ENCODE assay signal across 13 cellular contexts in genomic region chr17:42548993-42549755, GRCh38. TPM values are rescaled to one million over a fixed set of nuclear protein-coding genes. Genes with fewer than 3 reads are reported as not detected.
A peak's percentile ranks its signal among the peaks of the same experiment; 100 is the strongest.
DNase-seq lines count a peak whose midpoint lies in the region; ATAC-seq, FAIRE-seq and TF ChIP-seq lines count a peak whose summit lies in the region.
"Had no signal": no experiment of that assay in that cellular context is flagged by ENCODE, and none has a peak within 500 bp of the region (broad histone marks: within the 10 kb centered on the region; RNA-seq: fewer than 3 reads in every experiment).

No MANE protein-coding gene starts in this region.

- no peak overlapping the region for H4K91ac ChIP-seq in IMR-90 (ENCODE audit: insufficient read depth, low read depth, low read length)

- H3K4me1 Mint-ChIP-seq in nephron progenitor cell = peaks cover 36% of the 10 kb centered on the region

- peaks cover 5% of the 10 kb centered on the region for H3K36me3 Mint-ChIP-seq in nephron progenitor cell (ENCODE audit: low read depth)

- peaks cover 4% of the 10 kb centered on the region; the same call in 1 of the 2 replicates for H3K9me1 ChIP-seq in IMR-90 (ENCODE audit: insufficient read depth, low read length)
- H3K9me1 ChIP-seq in K562 (ENCODE audit: control insufficient read depth, insufficient read depth, low read length) = no peaks in the 10 kb centered on the region

- no peak for ATAC-seq in IMR-90 (ENCODE audit: low read depth)
- no peak for ATAC-seq in K562
- no peak for ATAC-seq in HG02852 (IDR thresholded peaks at IDR 0.05; ENCODE audit: unreplicated experiment)

- no peak overlapping the region for H3K14ac ChIP-seq in IMR-90 (replicated peaks; ENCODE audit: low read depth, low read length)

- FAIRE-seq in K562 (lab: Jason Lieb, UNC) = peak; percentile 19

- H3K23ac ChIP-seq in IMR-90 (ENCODE audit: low read depth, low read length) = peak overlapping the region; percentile 85; the same call in 1 of the 2 replicates

- WGBS in IMR-90 (ENCODE audit: extremely low coverage in 2 of 2, insufficient read length in 1 of 2), 2 experiments = 100% methylated on average over 1 of the region's 14 CpGs; no CpG with 5 or more reads in 1 of the 2 experiments
- WGBS in K562 (ENCODE audit: insufficient coverage, low coverage, missing lambda C conversion rate) = 74% methylated on average over 14 of the region's 14 CpGs
- 79 to 80% methylated on average over 14 of the region's 14 CpGs for WGBS in thyroid gland, 2 donors

- no peaks in the 10 kb centered on the region for H3K27me3 Mint-ChIP-seq in nephron progenitor cell (ENCODE audit: low read depth, poor library complexity)

- H3K56ac ChIP-seq in IMR-90 (ENCODE audit: extremely low read depth, insufficient read depth, low read length) = no peak overlapping the region

- no peak overlapping the region for H3K4me3 ChIP-seq in IMR-90 (ENCODE audit: insufficient read depth, low read depth, low read length)
- H3K4me3 ChIP-seq in K562 = no peak overlapping the region
- H3K4me3 ChIP-seq in thyroid gland (replicated peaks in 1 of 3) = no peak overlapping the region

- in situ Hi-C loops in IMR-90 (cut with MboI; ENCODE audit: low sequenced_read_pairs) (no loop called here), K562 (cut with MboI) (no loop called here)

- CTCF ChIA-PET in IMR-90 (lab: Yijun Ruan, JAX) = no interaction called here
- CTCF ChIA-PET in K562 (lab: Yijun Ruan, JAX; ENCODE audit: low intra/inter-chr PET ratio) = no interaction called here

- no peak overlapping the region for H3K4ac ChIP-seq in IMR-90 (ENCODE audit: low read depth, low read length)

- no peak overlapping the region for H2BK15ac ChIP-seq in IMR-90 (ENCODE audit: low read depth, low read length)

- H3K4me3 Mint-ChIP-seq in nephron progenitor cell = peak overlapping the region; percentile 77

- dilution Hi-C loops in IMR-90 (cut with HindIII; ENCODE audit: low sequenced_read_pairs, unreplicated experiment) = no loop called here

- H3K27me3 ChIP-seq in IMR-90 (ENCODE audit: control insufficient read depth, insufficient read depth, low read length) (no peaks in the 10 kb centered on the region), K562 (ENCODE audit: control insufficient read depth in 2 of 2, insufficient read depth in 2 of 2, low read length in 2 of 2) (no peaks in the 10 kb centered on the region), thyroid gland (no peaks in the 10 kb centered on the region)

- H3K79me2 ChIP-seq in K562 (ENCODE audit: control insufficient read depth, insufficient read depth, low read length) = peaks cover 14% of the 10 kb centered on the region

- no peak overlapping the region for H3K18ac ChIP-seq in IMR-90 (ENCODE audit: low read depth, low read length)

- H3K9me3 Mint-ChIP-seq in nephron progenitor cell = no peaks in the 10 kb centered on the region

- H3K9ac ChIP-seq in ES-I3 (ENCODE audit: low read depth, low read length) (peak overlapping the region; percentile 48), IMR-90 (ENCODE audit: low read depth, low read length) (no peak overlapping the region), K562 (ENCODE audit: insufficient read depth in 1 of 2, low read depth in 2 of 2, low read length in 2 of 2) (no peak overlapping the region)

- TF ChIP-seq CTCF in IMR-90 (conservative IDR thresholded peaks at IDR 0.05; ENCODE audit: low read depth, low read length) (no peak), K562 (IDR thresholded peaks at IDR 0.05 in 2 of 3, conservative IDR thresholded peaks at IDR 0.05 in 1 of 3; ENCODE audit: insufficient read depth in 2 of 3, low read depth in 1 of 3, low read length in 3 of 3) (no peak), nephron progenitor cell (IDR thresholded peaks at IDR 0.05) (no peak), thyroid gland (IDR thresholded peaks at IDR 0.05) (no peak)

- H4K8ac ChIP-seq in IMR-90 (ENCODE audit: low read depth in 2 of 2, low read length in 2 of 2) = no peak overlapping the region

- no peak overlapping the region for H3K4me2 ChIP-seq in IMR-90 (ENCODE audit: low read depth, low read length)
- no peak overlapping the region for H3K4me2 ChIP-seq in K562 (ENCODE audit: insufficient read depth, low read length)

- H3K79me1 ChIP-seq in IMR-90 (ENCODE audit: low read depth in 1 of 2, low read length in 2 of 2) = peaks cover 6 to 46% of the 10 kb centered on the region in 2 experiments

- H4K20me1 ChIP-seq in IMR-90 (ENCODE audit: insufficient read depth, low read length) (no peaks in the 10 kb centered on the region; the same call in 1 of the 2 replicates), K562 (replicated peaks; ENCODE audit: control insufficient read depth, insufficient read depth, low read length) (no peaks in the 10 kb centered on the region)

- no peak overlapping the region for H2BK120ac ChIP-seq in IMR-90 (ENCODE audit: low read depth, low read length)

- H3K4me1 ChIP-seq in ES-I3 (ENCODE audit: insufficient read depth, low read length) = peaks cover 5% of the 10 kb centered on the region; the same call in 1 of the 2 replicates
- H3K4me1 ChIP-seq in IMR-90 (ENCODE audit: control insufficient read depth, insufficient read depth, low read length) = peaks cover 6% of the 10 kb centered on the region
- H3K4me1 ChIP-seq in K562 (replicated peaks in 1 of 2; ENCODE audit: control insufficient read depth in 2 of 2, insufficient read depth in 2 of 2, low read length in 2 of 2) = peaks cover 13 to 39% of the 10 kb centered on the region in 2 experiments; a peak in 4 of 5 replicates
- H3K4me1 ChIP-seq in thyroid gland = peaks cover 16 to 18% of the 10 kb centered on the region in 2 donors

- TF ChIP-seq EP300 in K562 (IDR thresholded peaks at IDR 0.05; ENCODE audit: low read length) = no peak

- peak overlapping the region; percentile 48 for H3K27ac Mint-ChIP-seq in nephron progenitor cell

- H3K27ac ChIP-seq in IMR-90 (ENCODE audit: insufficient read depth, low read length) (no peak overlapping the region), K562 (ENCODE audit: extremely low read depth, low read depth, low read length) (no peak overlapping the region; the same call in 2 of the 3 replicates), thyroid gland (no peak overlapping the region)

- POLR2A ChIA-PET in IMR-90 (lab: Charles Lee; ENCODE audit: unreplicated experiment) = no interaction called here
- POLR2A ChIA-PET in K562 (lab: Yijun Ruan, JAX) = interaction anchor here (0.5 kb wide), 1 partner anchor 77 kb away, joined by 3 read pairs; no protein-coding TSS in a partner anchor

- H2AK9ac ChIP-seq in IMR-90 (replicated peaks; ENCODE audit: low read depth, low read length, poor library complexity) = no peak overlapping the region

- BruUV-seq in IMR-90 (replicated peaks; lab: Mats Ljungman, UMichigan) (no TSS peak), K562 (replicated peaks; lab: Mats Ljungman, UMichigan) (no TSS peak)

- H2AFZ ChIP-seq in IMR-90 (replicated peaks; ENCODE audit: low read length, poor library complexity) (no peak overlapping the region), K562 (ENCODE audit: low read depth, low read length) (no peak overlapping the region)

- intact Hi-C loops in IMR-90 (cut with micrococcal nuclease) (no loop called here), K562 (cut with micrococcal nuclease) (no loop called here), thyroid gland (cut with DNase I) (no loop called here)

- no peak for TF ChIP-seq POLR2A in IMR-90 (IDR thresholded peaks at IDR 0.05; ENCODE audit: low read depth, low read length)
- 0 out of 2 replicates have a peak, but pooled peaks have one; percentile 37 for TF ChIP-seq POLR2A in K562 (conservative IDR thresholded peaks at IDR 0.05)
- no peak for TF ChIP-seq POLR2A in thyroid gland (IDR thresholded peaks at IDR 0.05)

- no peaks in the 10 kb centered on the region for H3K36me3 ChIP-seq in ES-I3 (ENCODE audit: insufficient read depth, low read length)
- H3K36me3 ChIP-seq in IMR-90 (ENCODE audit: control insufficient read depth, insufficient read depth, low read length) = peaks cover 12% of the 10 kb centered on the region; the same call in 1 of the 2 replicates
- peaks cover 5% of the 10 kb centered on the region; the same call in 1 of the 3 replicates for H3K36me3 ChIP-seq in K562 (ENCODE audit: control insufficient read depth, insufficient read depth, low read length)
- H3K36me3 ChIP-seq in thyroid gland = peaks cover 0 to 4% of the 10 kb centered on the region in 2 donors

- no peak overlapping the region for H4K5ac ChIP-seq in IMR-90 (ENCODE audit: low read depth, low read length)

- no peak for TF ChIP-seq RAD21 in IMR-90 (IDR thresholded peaks at IDR 0.05; ENCODE audit: low read length)
- TF ChIP-seq RAD21 in K562 (CRISPR knock-in tag; conservative IDR thresholded peaks at IDR 0.05 in 1 of 2, IDR thresholded peaks at IDR 0.05 in 1 of 2) = no peak

- DNase-seq in IMR-90 (no peak), K562 (ENCODE audit: extremely low read depth in 1 of 4, low spot score in 3 of 4) (no peak), nephron progenitor cell (no peak), pons (ENCODE audit: low spot score) (no peak), thyroid gland (no peak)
- DNase-seq: activated effector memory CD4-positive, alpha-beta T cell treated with anti-CD3 and anti-CD28 coated beads, Interleukin-2, amount 50 U/mL, for 16 hours; cortex of kidney; GOT3; MV-4-11; T-helper 9 cell had no signal

- no peak overlapping the region for H2BK5ac ChIP-seq in IMR-90 (ENCODE audit: low read depth, low read length, poor library complexity, severe bottlenecking)

- H3K9me3 ChIP-seq in ES-I3 (ENCODE audit: control insufficient read depth, insufficient read depth, low read length) (no peaks in the 10 kb centered on the region), IMR-90 (ENCODE audit: control insufficient read depth, insufficient read depth, low read length) (no peaks in the 10 kb centered on the region), K562 (replicated peaks; ENCODE audit: control insufficient read depth, insufficient read depth, low read depth, low read length) (no peaks in the 10 kb centered on the region), thyroid gland (no peaks in the 10 kb centered on the region)
- H3K9me3 ChIP-seq: spleen had no signal

- no peak overlapping the region for H2BK20ac ChIP-seq in IMR-90 (ENCODE audit: low read depth, low read length)

- H2AK5ac ChIP-seq in IMR-90 (ENCODE audit: low read depth, low read length) = peak overlapping the region; percentile 46; the same call in 1 of the 2 replicates

RNA-seq across cellular contexts. Expression of gene HSD17B1, which starts 3.5 kb away (rescaled TPM):
- total RNA-seq in IMR-90 (2012; rRNA removed) (0.56 and 0.72 TPM in 2 replicates), K562 (2014; rRNA removed) (21.1 and 25.0 TPM in 2 replicates), K562 (2014; rRNA removed; fragmentation: Illumina TruSeq; extraction: Trizol) (1.1 and 1.3 TPM in 2 replicates), K562 (2015; rRNA removed; fragmentation: Illumina TruSeq; extraction: Trizol) (6.7 and 7.1 TPM in 2 replicates), K562 (2021) (12.9 and 13.9 TPM in 2 replicates), thyroid gland (1 to 10 TPM in 2 of 4 donors, under 1 TPM in 2; 0.21 to 4.1 (median 1.3) TPM)
- polyA plus RNA-seq in IMR-90 (2012; rRNA removed) (1.4 and 2.9 TPM in 2 replicates), K562 (2011; rRNA removed) (3.6 and 5.3 TPM in 2 replicates), K562 (2014; fragmentation: Illumina TruSeq; extraction: Trizol) (1.6 and 7.0 TPM in 2 replicates), K562 (2014; fragmentation: Nextera tagmentation; extraction: Ambion mirVana) (under 1 TPM; 0.55 to 0.73 TPM), K562 (2014; rRNA removed) (17.0 and 17.3 TPM in 2 replicates)
- 1.4 and 2.6 TPM in 2 replicates for polyA plus RNA-seq in IMR-90 (2012; cell fraction: cytosol; rRNA removed)
- 1.5 and 3.3 TPM in 2 replicates for polyA plus RNA-seq in IMR-90 (2012; cell fraction: nucleus; rRNA removed; ENCODE audit: low replicate concordance)
- 3.9 and 8.6 TPM in 2 replicates for total RNA-seq in K562 (2011; cell fraction: chromatin; rRNA removed; ENCODE audit: low replicate concordance)
- total RNA-seq in K562 (2011; cell fraction: nucleolus; rRNA removed) = 9.5 TPM in 2 replicates
- 5.4 and 5.5 TPM in 2 replicates for total RNA-seq in K562 (2011; cell fraction: nucleoplasm; rRNA removed)
- polyA plus RNA-seq in K562 (2011; cell fraction: cytosol; rRNA removed) = 6.4 and 18.6 TPM in 2 replicates
- polyA plus RNA-seq in K562 (2011; cell fraction: nucleus; rRNA removed) = 3.8 and 8.0 TPM in 2 replicates
- 10.9 and 13.0 TPM in 2 replicates for polyA plus RNA-seq in K562 (2012)
- polyA minus RNA-seq in K562 (2011; rRNA and poly(A)+ RNA removed) = 0.66 and 0.84 TPM in 2 replicates
- polyA minus RNA-seq in K562 (2011; cell fraction: cytosol; rRNA and poly(A)+ RNA removed) = 4.9 and 8.0 TPM in 2 replicates
- polyA minus RNA-seq in K562 (2011; cell fraction: nucleus; rRNA and poly(A)+ RNA removed) = 2.3 and 2.7 TPM in 2 replicates

RNA-seq across cellular contexts. Expression of gene COASY, which starts 12.8 kb away (rescaled TPM):
- 9.7 and 10.6 TPM in 2 replicates for total RNA-seq in IMR-90 (2012; rRNA removed)
- 44.0 and 46.6 TPM in 2 replicates for polyA plus RNA-seq in IMR-90 (2012; rRNA removed)
- 32.3 and 40.6 TPM in 2 replicates for polyA plus RNA-seq in IMR-90 (2012; cell fraction: cytosol; rRNA removed)
- polyA plus RNA-seq in IMR-90 (2012; cell fraction: nucleus; rRNA removed; ENCODE audit: low replicate concordance) = 76.9 and 130 TPM in 2 replicates
- 117 and 276 TPM in 2 replicates for total RNA-seq in K562 (2011; cell fraction: chromatin; rRNA removed; ENCODE audit: low replicate concordance)
- 148 and 164 TPM in 2 replicates for total RNA-seq in K562 (2011; cell fraction: nucleolus; rRNA removed)
- 145 and 162 TPM in 2 replicates for total RNA-seq in K562 (2011; cell fraction: nucleoplasm; rRNA removed)
- total RNA-seq in K562 (2014; rRNA removed) = 43.5 and 62.9 TPM in 2 replicates
- total RNA-seq in K562 (2014; rRNA removed; fragmentation: Illumina TruSeq; extraction: Trizol) = 33.3 and 43.2 TPM in 2 replicates
- total RNA-seq in K562 (2015; rRNA removed; fragmentation: Illumina TruSeq; extraction: Trizol) = 25.4 and 32.0 TPM in 2 replicates
- 167 and 175 TPM in 2 replicates for total RNA-seq in K562 (2021)
- polyA plus RNA-seq in K562 (2011; rRNA removed) = 38.7 and 58.6 TPM in 2 replicates
- polyA plus RNA-seq in K562 (2011; cell fraction: cytosol; rRNA removed) = 34.8 and 93.5 TPM in 2 replicates
- polyA plus RNA-seq in K562 (2011; cell fraction: nucleus; rRNA removed) = 262 and 432 TPM in 2 replicates
- polyA plus RNA-seq in K562 (2012) = 137 and 160 TPM in 2 replicates
- polyA plus RNA-seq in K562 (2014; fragmentation: Illumina TruSeq; extraction: Trizol) = 99.8 and 139 TPM in 2 replicates
- polyA plus RNA-seq in K562 (2014; fragmentation: Nextera tagmentation; extraction: Ambion mirVana) = 10 to 100 TPM; 62.3 to 80.6 TPM
- polyA plus RNA-seq in K562 (2014; rRNA removed) = 80.5 and 95.2 TPM in 2 replicates
- 19.9 and 27.4 TPM in 2 replicates for polyA minus RNA-seq in K562 (2011; rRNA and poly(A)+ RNA removed)
- polyA minus RNA-seq in K562 (2011; cell fraction: cytosol; rRNA and poly(A)+ RNA removed) = 39.1 and 51.2 TPM in 2 replicates
- polyA minus RNA-seq in K562 (2011; cell fraction: nucleus; rRNA and poly(A)+ RNA removed) = 39.4 and 40.0 TPM in 2 replicates
- total RNA-seq in thyroid gland = 10 to 100 TPM; 32.7 to 60.9 (median 48.7) TPM

RNA-seq across cellular contexts. Expression of gene NAGLU, which starts 13.1 kb away (rescaled TPM):
- total RNA-seq in IMR-90 (2012; rRNA removed) (6.5 and 7.5 TPM in 2 replicates), K562 (2014; rRNA removed) (13.9 and 14.0 TPM in 2 replicates), K562 (2014; rRNA removed; fragmentation: Illumina TruSeq; extraction: Trizol) (2.6 and 3.6 TPM in 2 replicates), K562 (2015; rRNA removed; fragmentation: Illumina TruSeq; extraction: Trizol) (9.3 and 10.7 TPM in 2 replicates), K562 (2021) (18.0 and 21.5 TPM in 2 replicates), thyroid gland (100 to 1,000 TPM in 2 of 4 donors, 10 to 100 TPM in 2; 56.7 to 140 (median 101) TPM)
- polyA plus RNA-seq in IMR-90 (2012; rRNA removed) (29.2 TPM in 2 replicates), K562 (2011; rRNA removed) (8.5 and 8.6 TPM in 2 replicates), K562 (2014; fragmentation: Illumina TruSeq; extraction: Trizol) (6.2 and 12.7 TPM in 2 replicates), K562 (2014; fragmentation: Nextera tagmentation; extraction: Ambion mirVana) (under 1 TPM; 0.04 to 0.21 TPM), K562 (2014; rRNA removed) (17.2 and 20.8 TPM in 2 replicates)
- polyA plus RNA-seq in IMR-90 (2012; cell fraction: cytosol; rRNA removed) = 17.3 and 46.5 TPM in 2 replicates
- 42.7 and 138 TPM in 2 replicates for polyA plus RNA-seq in IMR-90 (2012; cell fraction: nucleus; rRNA removed; ENCODE audit: low replicate concordance)
- 16.1 and 63.4 TPM in 2 replicates for total RNA-seq in K562 (2011; cell fraction: chromatin; rRNA removed; ENCODE audit: low replicate concordance)
- 75.0 and 82.4 TPM in 2 replicates for total RNA-seq in K562 (2011; cell fraction: nucleolus; rRNA removed)
- 39.3 and 45.6 TPM in 2 replicates for total RNA-seq in K562 (2011; cell fraction: nucleoplasm; rRNA removed)
- 7.8 and 21.4 TPM in 2 replicates for polyA plus RNA-seq in K562 (2011; cell fraction: cytosol; rRNA removed)
- 29.1 and 66.7 TPM in 2 replicates for polyA plus RNA-seq in K562 (2011; cell fraction: nucleus; rRNA removed)
- polyA plus RNA-seq in K562 (2012) = 10.6 and 14.8 TPM in 2 replicates
- 2.3 and 6.4 TPM in 2 replicates for polyA minus RNA-seq in K562 (2011; rRNA and poly(A)+ RNA removed)
- 3.2 and 8.1 TPM in 2 replicates for polyA minus RNA-seq in K562 (2011; cell fraction: cytosol; rRNA and poly(A)+ RNA removed)
- polyA minus RNA-seq in K562 (2011; cell fraction: nucleus; rRNA and poly(A)+ RNA removed) = 17.4 and 22.3 TPM in 2 replicates

RNA-seq across cellular contexts. Expression of gene MLX, which starts 17.7 kb away (rescaled TPM):
- 37.5 and 37.8 TPM in 2 replicates for total RNA-seq in IMR-90 (2012; rRNA removed)
- 45.5 and 45.6 TPM in 2 replicates for polyA plus RNA-seq in IMR-90 (2012; rRNA removed)
- polyA plus RNA-seq in IMR-90 (2012; cell fraction: cytosol; rRNA removed) = 17.2 and 19.2 TPM in 2 replicates
- 115 and 123 TPM in 2 replicates for polyA plus RNA-seq in IMR-90 (2012; cell fraction: nucleus; rRNA removed; ENCODE audit: low replicate concordance)
- total RNA-seq in K562 (2011; cell fraction: chromatin; rRNA removed; ENCODE audit: low replicate concordance) = 94.6 and 259 TPM in 2 replicates
- total RNA-seq in K562 (2011; cell fraction: nucleolus; rRNA removed) = 158 and 168 TPM in 2 replicates
- total RNA-seq in K562 (2011; cell fraction: nucleoplasm; rRNA removed) = 148 and 161 TPM in 2 replicates
- total RNA-seq in K562 (2014; rRNA removed) = 42.9 and 51.6 TPM in 2 replicates
- total RNA-seq in K562 (2014; rRNA removed; fragmentation: Illumina TruSeq; extraction: Trizol) = 41.2 and 45.4 TPM in 2 replicates
- total RNA-seq in K562 (2015; rRNA removed; fragmentation: Illumina TruSeq; extraction: Trizol) = 47.6 and 48.6 TPM in 2 replicates
- 50.0 and 55.1 TPM in 2 replicates for total RNA-seq in K562 (2021)
- 41.8 and 58.9 TPM in 2 replicates for polyA plus RNA-seq in K562 (2011; rRNA removed)
- polyA plus RNA-seq in K562 (2011; cell fraction: cytosol; rRNA removed) = 35.1 and 46.5 TPM in 2 replicates
- polyA plus RNA-seq in K562 (2011; cell fraction: nucleus; rRNA removed) = 76.8 and 145 TPM in 2 replicates
- 46.8 and 71.4 TPM in 2 replicates for polyA plus RNA-seq in K562 (2012)
- 71.5 and 84.2 TPM in 2 replicates for polyA plus RNA-seq in K562 (2014; fragmentation: Illumina TruSeq; extraction: Trizol)
- polyA plus RNA-seq in K562 (2014; fragmentation: Nextera tagmentation; extraction: Ambion mirVana) = 100 to 1,000 TPM in 1 of 2 experiments, 10 to 100 TPM in 1; 82.7 to 100 TPM
- 71.3 and 82.0 TPM in 2 replicates for polyA plus RNA-seq in K562 (2014; rRNA removed)
- 42.5 and 66.7 TPM in 2 replicates for polyA minus RNA-seq in K562 (2011; rRNA and poly(A)+ RNA removed)
- 16.9 and 28.1 TPM in 2 replicates for polyA minus RNA-seq in K562 (2011; cell fraction: cytosol; rRNA and poly(A)+ RNA removed)
- 36.9 and 49.1 TPM in 2 replicates for polyA minus RNA-seq in K562 (2011; cell fraction: nucleus; rRNA and poly(A)+ RNA removed)
- 10 to 100 TPM; 47.0 to 62.8 (median 52.9) TPM for total RNA-seq in thyroid gland

RNA-seq across cellular contexts. Expression of gene PSMC3IP, which starts 28.4 kb away (rescaled TPM):
- 5.6 and 8.9 TPM in 2 replicates for total RNA-seq in IMR-90 (2012; rRNA removed)
- polyA plus RNA-seq in IMR-90 (2012; rRNA removed) = 9.8 and 11.1 TPM in 2 replicates
- polyA plus RNA-seq in IMR-90 (2012; cell fraction: cytosol; rRNA removed) = 2.9 and 5.3 TPM in 2 replicates
- polyA plus RNA-seq in IMR-90 (2012; cell fraction: nucleus; rRNA removed; ENCODE audit: low replicate concordance) = 6.5 and 20.3 TPM in 2 replicates
- 63.5 and 83.8 TPM in 2 replicates for total RNA-seq in K562 (2011; cell fraction: chromatin; rRNA removed; ENCODE audit: low replicate concordance)
- total RNA-seq in K562 (2011; cell fraction: nucleolus; rRNA removed) = 39.0 and 45.4 TPM in 2 replicates
- total RNA-seq in K562 (2011; cell fraction: nucleoplasm; rRNA removed) = 59.4 and 78.8 TPM in 2 replicates
- total RNA-seq in K562 (2014; rRNA removed) = 46.7 and 50.8 TPM in 2 replicates
- 28.1 and 31.6 TPM in 2 replicates for total RNA-seq in K562 (2014; rRNA removed; fragmentation: Illumina TruSeq; extraction: Trizol)
- 26.2 and 27.9 TPM in 2 replicates for total RNA-seq in K562 (2015; rRNA removed; fragmentation: Illumina TruSeq; extraction: Trizol)
- 29.3 and 34.4 TPM in 2 replicates for total RNA-seq in K562 (2021)
- polyA plus RNA-seq in K562 (2011; rRNA removed) = 25.6 and 32.8 TPM in 2 replicates
- polyA plus RNA-seq in K562 (2011; cell fraction: cytosol; rRNA removed) = 11.3 and 14.9 TPM in 2 replicates
- polyA plus RNA-seq in K562 (2011; cell fraction: nucleus; rRNA removed) = 96.3 and 104 TPM in 2 replicates
- polyA plus RNA-seq in K562 (2012) = 33.2 and 36.0 TPM in 2 replicates
- 48.3 and 50.5 TPM in 2 replicates for polyA plus RNA-seq in K562 (2014; fragmentation: Illumina TruSeq; extraction: Trizol)
- polyA plus RNA-seq in K562 (2014; fragmentation: Nextera tagmentation; extraction: Ambion mirVana) = 10 to 100 TPM; 13.8 to 16.0 TPM
- 64.0 and 65.6 TPM in 2 replicates for polyA plus RNA-seq in K562 (2014; rRNA removed)
- 17.9 and 20.6 TPM in 2 replicates for polyA minus RNA-seq in K562 (2011; rRNA and poly(A)+ RNA removed)
- 4.3 and 7.2 TPM in 2 replicates for polyA minus RNA-seq in K562 (2011; cell fraction: cytosol; rRNA and poly(A)+ RNA removed)
- 24.5 and 27.0 TPM in 2 replicates for polyA minus RNA-seq in K562 (2011; cell fraction: nucleus; rRNA and poly(A)+ RNA removed)
- 1 to 10 TPM; 1.4 to 5.8 (median 4.5) TPM for total RNA-seq in thyroid gland
